ENCODE assay signal across 6 cellular contexts in genomic region chr2:65944213-65944612, GRCh38.
"Had no signal": no experiment of that assay in that cellular context is flagged by ENCODE, and none has a peak within 500 bp of the region (broad histone marks: within the 10 kb centered on the region; RNA-seq: fewer than 3 reads in every experiment).

No MANE protein-coding gene starts in this region.

- H3K4me2 ChIP-seq: KMS-11 had no signal

- H3K27ac ChIP-seq: HL-60, KMS-11 had no signal

- DNase-seq: IMR-90, KBM-7, KG1 had no signal

- H3K9ac ChIP-seq: KMS-11 had no signal

- FAIRE-seq: HTR-8/SVneo had no signal
